ENCODE assay signal across 17 cellular contexts in genomic region chr5:74109344-74109743, GRCh38.
"Had no signal": no experiment of that assay in that cellular context is flagged by ENCODE, and none has a peak within 500 bp of the region (broad histone marks: within the 10 kb centered on the region; RNA-seq: fewer than 3 reads in every experiment).

No MANE protein-coding gene starts in this region.

- ATAC-seq: activated CD8-positive, alpha-beta T cell treated with anti-CD3 and anti-CD28 coated beads for 36 hours; activated naive CD4-positive, alpha-beta T cell treated with anti-CD3 and anti-CD28 coated beads, Interleukin-2, amount 50 U/mL, for 72 hours; left cardiac atrium; lower lobe of right lung; upper lobe of right lung had no signal

- DNase-seq: activated CD8-positive, alpha-beta T cell treated with anti-CD3 and anti-CD28 coated beads for 36 hours; activated effector memory CD4-positive, alpha-beta T cell treated with anti-CD3 and anti-CD28 coated beads, Interleukin-2, amount 50 U/mL, for 16 hours; activated T-cell treated with anti-CD3 and anti-CD28 coated beads, Interleukin-2, amount 50 U/mL, for 48 hours; dorsolateral prefrontal cortex; hippocampal formation; left cardiac atrium; lower lobe of right lung; midbrain; stimulated activated CD4-positive, alpha-beta T cell treated with anti-CD3 and anti-CD28 coated beads, Interleukin-1b, Interleukin-23, amount 100 ng/mL, for 48 hours; T-helper 1 cell; T1000; upper lobe of right lung had no signal

- H3K27ac Mint-ChIP-seq: activated CD8-positive, alpha-beta T cell treated with anti-CD3 and anti-CD28 coated beads for 36 hours; activated naive CD4-positive, alpha-beta T cell treated with anti-CD3 and anti-CD28 coated beads, Interleukin-2, amount 50 U/mL, for 72 hours had no signal

- H3K9me3 ChIP-seq: esophagus muscularis mucosa, lower lobe of right lung, thoracic aorta, upper lobe of right lung had no signal

- H3K4me3 Mint-ChIP-seq: activated CD8-positive, alpha-beta T cell treated with anti-CD3 and anti-CD28 coated beads for 36 hours; neural crest cell had no signal

- H3K27ac ChIP-seq: dorsolateral prefrontal cortex, esophagus muscularis mucosa, lower lobe of right lung, thoracic aorta, upper lobe of right lung had no signal

- H3K4me3 ChIP-seq: dorsolateral prefrontal cortex, esophagus muscularis mucosa, lower lobe of right lung, thoracic aorta, upper lobe of right lung had no signal

- H3K9me3 Mint-ChIP-seq: activated CD8-positive, alpha-beta T cell treated with anti-CD3 and anti-CD28 coated beads for 36 hours; activated naive CD4-positive, alpha-beta T cell treated with anti-CD3 and anti-CD28 coated beads, Interleukin-2, amount 50 U/mL, for 72 hours; neural crest cell had no signal

- H3K36me3 ChIP-seq: esophagus muscularis mucosa, lower lobe of right lung, thoracic aorta, upper lobe of right lung had no signal

- FAIRE-seq: endometrium had no signal

- H3K36me3 Mint-ChIP-seq: activated naive CD4-positive, alpha-beta T cell treated with anti-CD3 and anti-CD28 coated beads, Interleukin-2, amount 50 U/mL, for 72 hours had no signal

- H3K27me3 ChIP-seq: esophagus muscularis mucosa, upper lobe of right lung had no signal
